In genomic region chr19:12681074-12681987, GRCh38 we compare ENCODE assay signal across 8 cellular contexts. TPM values are rescaled to one million over a fixed set of nuclear protein-coding genes. Genes with fewer than 3 reads are reported as not detected.
DNase-seq lines count a peak whose midpoint lies in the region; ATAC-seq and TF ChIP-seq lines count a peak whose summit lies in the region.

DHPS (minus strand) TSS chr19:12681880; CDS start chr19:12681766, 114 bp downstream.

- in situ Hi-C loops in Panc1 (cut with HindIII; ENCODE audit: low pct_unique_long_range_greater_than_20kb, low sequenced_read_pairs): no loop called here

- H3K9ac ChIP-seq in muscle layer of colon (ENCODE audit: low read length): peak within 1 kb of the TSS; percentile 69

- H3K27me3 Mint-ChIP-seq in activated T-cell treated with anti-CD3 and anti-CD28 coated beads, Interleukin-2, amount 50 U/mL, for 4 hours (ENCODE audit: low read depth): no peaks in the 10 kb centered on the region

- H3K4me1 ChIP-seq in Panc1 (ENCODE audit: control insufficient read depth, insufficient read depth, low read length) (no peaks in the 10 kb centered on the region), muscle layer of colon (ENCODE audit: insufficient read depth, low read length) (peaks cover 9% of the 10 kb centered on the region)

- H3K9me3 ChIP-seq in Panc1 (ENCODE audit: control insufficient read depth, insufficient read depth, low read depth, low read length): no peaks in the 10 kb centered on the region
- no peaks in the 10 kb centered on the region for H3K9me3 ChIP-seq in muscle layer of colon (ENCODE audit: low read length)

- DNase-seq in DMS153 treated with DMSO at 0.1 percent for 48 hours (lab: John Stamatoyannopoulos, UW; ENCODE audit: unreplicated experiment): peak; percentile 98
- peak; percentile 89 for DNase-seq in KG1 (lab: John Stamatoyannopoulos, UW)
- peak; percentile 79 for DNase-seq in Panc1 (ENCODE audit: low read depth, low spot score)
- peak; percentile 83 for DNase-seq in activated T-cell treated with anti-CD3 and anti-CD28 coated beads, Interleukin-2, amount 50 U/mL, for 4 hours
- DNase-seq in stimulated activated CD8-positive, alpha-beta memory T cell treated with anti-CD3 and anti-CD28 coated beads, Interleukin-7, amount 100 ng/mL, for 24 hours (ENCODE audit: low read depth): peak; percentile 74

- POLR2A ChIA-PET in Panc1 (lab: Charles Lee): interaction anchor here (0.7 to 1.0 kb wide), 2 partner anchors 15 to 113 kb away, joined by 9 to 23 read pairs; partner anchors contain the start of gene FBXW9

- CTCF ChIA-PET in Panc1 (lab: Charles Lee): interaction anchor here (1.1 kb wide), 1 partner anchor 166 kb away, joined by 3 read pairs; no protein-coding TSS in a partner anchor

- H3K27ac ChIP-seq in Panc1 (ENCODE audit: low read length) (peak within 1 kb of the TSS; percentile 88), muscle layer of colon (ENCODE audit: low read depth, low read length) (peak within 1 kb of the TSS; percentile 77)

- TF ChIP-seq CTCF in Panc1 (IDR thresholded peaks at IDR 0.05): no peak

- H3K36me3 Mint-ChIP-seq in activated T-cell treated with anti-CD3 and anti-CD28 coated beads, Interleukin-2, amount 50 U/mL, for 4 hours (ENCODE audit: insufficient read depth): peaks cover 28% of the 10 kb centered on the region

- ATAC-seq in GM21717 (IDR thresholded peaks at IDR 0.05; ENCODE audit: unreplicated experiment) (peak; percentile 62), Panc1 (peak; percentile 89), esophagus mucosa (peak; percentile 85)
- ATAC-seq in activated T-cell treated with anti-CD3 and anti-CD28 coated beads, Interleukin-2, amount 50 U/mL, for 4 hours: peak; percentile 89

- H3K9me3 Mint-ChIP-seq in activated T-cell treated with anti-CD3 and anti-CD28 coated beads, Interleukin-2, amount 50 U/mL, for 4 hours: no peaks in the 10 kb centered on the region

- H3K27me3 ChIP-seq in Panc1 (ENCODE audit: control insufficient read depth, insufficient read depth, low read length) (no peaks in the 10 kb centered on the region), muscle layer of colon (ENCODE audit: control insufficient read depth in 1 of 2, insufficient read depth in 2 of 2, low read length in 2 of 2) (no peaks in the 10 kb centered on the region)

- H3K4me3 Mint-ChIP-seq in activated T-cell treated with anti-CD3 and anti-CD28 coated beads, Interleukin-2, amount 50 U/mL, for 4 hours: peak within 1 kb of the TSS; percentile 99

- H3K4me3 ChIP-seq in Panc1 (ENCODE audit: low read depth in 2 of 2, low read length in 2 of 2) (peak within 1 kb of the TSS; percentile 57 to 72), muscle layer of colon (ENCODE audit: low read depth in 1 of 2, low read length in 2 of 2) (peak within 1 kb of the TSS; percentile 78 to 94)

- intact Hi-C loops in Panc1 (cut with micrococcal nuclease; ENCODE audit: unreplicated experiment): no loop called here

- peaks cover 27% of the 10 kb centered on the region for H3K4me1 Mint-ChIP-seq in activated T-cell treated with anti-CD3 and anti-CD28 coated beads, Interleukin-2, amount 50 U/mL, for 4 hours (ENCODE audit: low read depth)

- TSS peak; percentile 94 for BruUV-seq in Panc1 (replicated peaks; lab: Mats Ljungman, UMichigan)

- H3K36me3 ChIP-seq in Panc1 (ENCODE audit: control insufficient read depth, insufficient read depth, low read length): 0 out of 2 replicates have a peak, but pooled peaks cover 4% of the 10 kb centered on the region
- peaks cover 38% of the 10 kb centered on the region for H3K36me3 ChIP-seq in muscle layer of colon (ENCODE audit: insufficient read depth, low read length)

RNA-seq across cellular contexts. Expression of gene DHPS, which starts in this region (rescaled TPM):
- total RNA-seq in Panc1 (2021; ENCODE audit: unreplicated experiment) (76.9 TPM), esophagus mucosa (34.1 TPM)
- polyA plus RNA-seq in Panc1 (2012; ENCODE audit: insufficient read length): 105 TPM
- 100 to 1,000 TPM; 129 to 137 (median 132) TPM for total RNA-seq in activated T-cell treated with anti-CD3 and anti-CD28 coated beads, Interleukin-2, amount 50 U/mL, for 4 hours

Comparison
In these comparisons a context has a peak if more than half of its experiments do, and no peak if none do; other contexts are left out.
1. Peak in every context shown above with its lines: DNase-seq, ATAC-seq, H3K4me3 ChIP-seq and H3K27ac ChIP-seq.